In the genomic region with DNA sequence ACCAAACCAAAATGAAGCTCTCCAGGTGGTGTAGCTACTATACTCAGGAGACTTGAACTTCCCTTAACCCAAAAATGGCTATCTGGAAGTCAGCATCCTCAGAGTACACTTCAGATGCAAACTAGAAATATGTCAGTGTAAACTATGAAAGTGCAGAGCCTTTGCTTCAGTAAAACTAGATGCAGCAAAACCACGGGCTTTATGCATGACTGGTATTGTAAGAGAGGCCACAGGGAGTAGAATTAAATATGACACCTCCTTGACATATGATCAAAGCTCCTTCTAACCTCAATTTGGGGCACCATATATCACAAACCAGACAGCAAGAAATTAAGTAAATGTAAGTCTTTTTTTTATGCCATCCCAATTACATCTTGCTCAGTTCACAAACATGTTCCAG, we compare ENCODE assay signal across 2 cellular contexts. TPM values are rescaled to one million over a fixed set of nuclear protein-coding genes. Genes with fewer than 3 reads are reported as not detected.
"Had no signal": no experiment of that assay in that cellular context is flagged by ENCODE, and none has a peak within 500 bp of the region (broad histone marks: within the 10 kb centered on the region; RNA-seq: fewer than 3 reads in every experiment).

No MANE protein-coding gene starts in this region.

RNA-seq across cellular contexts. Expression of a gene that starts 48.2 kb away (rescaled TPM):
- total RNA-seq: body of pancreas, myocyte had no signal
